Comparison of ENCODE assay signal across 14 cellular contexts in the genomic region with DNA sequence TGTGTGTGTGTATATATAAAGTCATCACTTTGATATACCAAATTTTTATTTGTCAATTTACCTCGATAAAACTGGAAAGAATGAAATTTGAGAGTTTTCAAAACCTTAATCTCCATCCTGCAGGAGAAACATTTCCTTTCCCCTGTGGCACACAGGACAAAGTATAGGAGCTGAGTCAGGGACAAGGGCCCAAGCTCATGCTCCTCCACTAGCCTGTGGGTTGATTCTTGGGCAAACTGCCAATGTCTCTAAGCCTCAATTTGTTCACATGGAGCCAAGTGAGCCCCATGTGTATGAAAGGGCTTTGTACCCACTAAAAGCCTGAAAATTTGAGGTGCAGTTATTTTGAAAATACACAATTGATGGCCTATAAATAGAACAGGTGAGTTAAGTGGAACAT.
DNase-seq lines count a peak whose midpoint lies in the region; ATAC-seq, FAIRE-seq and TF ChIP-seq lines count a peak whose summit lies in the region.
"Had no signal": no experiment of that assay in that cellular context is flagged by ENCODE, and none has a peak within 500 bp of the region (broad histone marks: within the 10 kb centered on the region; RNA-seq: fewer than 3 reads in every experiment).

No MANE protein-coding gene starts in this region.

- no peaks in the 10 kb centered on the region for H3K36me3 Mint-ChIP-seq in CD4-positive, alpha-beta T cell (ENCODE audit: low read depth)
- H3K36me3 Mint-ChIP-seq: activated naive CD8-positive, alpha-beta T cell; memory B cell had no signal

- DNase-seq in DMS53 treated with DMSO at 0.1 percent for 48 hours (lab: John Stamatoyannopoulos, UW; ENCODE audit: unreplicated experiment) (peak; percentile 29), LoVo (ENCODE audit: low spot score) (peak; percentile 14), adipocyte (ENCODE audit: low read depth) (peak; percentile 42), keratinocyte (ENCODE audit: low read depth, low spot score) (no peak), globus pallidus (ENCODE audit: low spot score) (no peak)
- no peak for DNase-seq in CD4-positive, alpha-beta T cell
- DNase-seq: effector CD4-positive, alpha-beta T cell; hippocampal formation; psoas muscle; T-helper 17 cell had no signal

- no peaks in the 10 kb centered on the region for H3K79me2 ChIP-seq in keratinocyte (ENCODE audit: control insufficient read depth, insufficient read depth, low read length)

- no peak overlapping the region for H3K9ac ChIP-seq in adipocyte (ENCODE audit: low read length)
- no peak overlapping the region for H3K9ac ChIP-seq in keratinocyte (ENCODE audit: control insufficient read depth, extremely low read depth, insufficient read depth, low read length)

- H3K4me2 ChIP-seq in keratinocyte (ENCODE audit: control insufficient read depth, extremely low read depth, insufficient read depth, low read depth, low read length) = no peak overlapping the region

- no peak overlapping the region for H3K4me3 Mint-ChIP-seq in CD4-positive, alpha-beta T cell
- H3K4me3 Mint-ChIP-seq: activated naive CD8-positive, alpha-beta T cell; memory B cell; T-helper 17 cell had no signal

- H3K9me3 Mint-ChIP-seq in CD4-positive, alpha-beta T cell = no peaks in the 10 kb centered on the region
- H3K9me3 Mint-ChIP-seq: memory B cell had no signal

- H3K27ac Mint-ChIP-seq in CD4-positive, alpha-beta T cell = no peak overlapping the region
- H3K27ac Mint-ChIP-seq: activated naive CD8-positive, alpha-beta T cell; T-helper 17 cell had no signal

- no peak for TF ChIP-seq CTCF in keratinocyte (optimal IDR thresholded peaks at IDR 0.05 in 1 of 3, IDR thresholded peaks at IDR 0.05 in 1 of 3, conservative IDR thresholded peaks at IDR 0.05 in 1 of 3; ENCODE audit: extremely low read depth in 1 of 3, insufficient read depth in 2 of 3, low read length in 3 of 3)
- TF ChIP-seq CTCF in CD4-positive, alpha-beta T cell (IDR thresholded peaks at IDR 0.05) = no peak

- peaks cover 6% of the 10 kb centered on the region for H3K27me3 Mint-ChIP-seq in CD4-positive, alpha-beta T cell
- H3K27me3 Mint-ChIP-seq: memory B cell had no signal

- H3K4me3 ChIP-seq in adipocyte (ENCODE audit: low read length) = no peak overlapping the region
- no peak overlapping the region for H3K4me3 ChIP-seq in keratinocyte (ENCODE audit: control insufficient read depth in 2 of 3, extremely low read depth in 1 of 3, insufficient read depth in 2 of 3, low read depth in 1 of 3, low read length in 3 of 3)
- H3K4me3 ChIP-seq: psoas muscle had no signal

- peak; percentile 68 for FAIRE-seq in keratinocyte (lab: Jason Lieb, UNC)

- H3K9me3 ChIP-seq in adipocyte (ENCODE audit: control insufficient read depth, low read length) = no peaks in the 10 kb centered on the region
- H3K9me3 ChIP-seq in keratinocyte (ENCODE audit: control insufficient read depth, low read depth, low read length) = no peaks in the 10 kb centered on the region
- no peaks in the 10 kb centered on the region for H3K9me3 ChIP-seq in CD4-positive, alpha-beta T cell (ENCODE audit: control insufficient read depth, low read length)
- H3K9me3 ChIP-seq: psoas muscle had no signal

- CTCF ChIA-PET in CD4-positive, alpha-beta T cell (lab: Charles Lee) = no interaction called here

- no peak overlapping the region for H3K27ac ChIP-seq in keratinocyte (ENCODE audit: control insufficient read depth, insufficient read depth, low read length)
- H3K27ac ChIP-seq in CD4-positive, alpha-beta T cell (ENCODE audit: low read depth, low read length) = no peak overlapping the region
- H3K27ac ChIP-seq: psoas muscle had no signal

- no peaks in the 10 kb centered on the region for H4K20me1 ChIP-seq in keratinocyte (ENCODE audit: control insufficient read depth, extremely low read depth, insufficient read depth, low read length)

- no peaks in the 10 kb centered on the region for H3K9me1 ChIP-seq in keratinocyte (ENCODE audit: control insufficient read depth, extremely low read depth, insufficient read depth, low read length)

- intact Hi-C loops in CD4-positive, alpha-beta T cell (cut with DNase I, micrococcal nuclease) = no loop called here

- dilution Hi-C loops in keratinocyte (cut with MboI; ENCODE audit: extremely low pct_ligation_motif_present, low sequenced_read_pairs) = no loop called here

- no peaks in the 10 kb centered on the region for H3K27me3 ChIP-seq in adipocyte (replicated peaks; ENCODE audit: control insufficient read depth, insufficient read depth, low read length)
- H3K27me3 ChIP-seq in keratinocyte (ENCODE audit: control insufficient read depth, extremely low read depth, insufficient read depth, low read length) = no peaks in the 10 kb centered on the region
- H3K27me3 ChIP-seq in CD4-positive, alpha-beta T cell (ENCODE audit: control insufficient read depth, insufficient read depth, low read length) = no peaks in the 10 kb centered on the region

- no peak overlapping the region for H2AFZ ChIP-seq in keratinocyte (ENCODE audit: control insufficient read depth, low read length)

- peaks cover 4% of the 10 kb centered on the region for H3K4me1 Mint-ChIP-seq in CD4-positive, alpha-beta T cell (ENCODE audit: low read depth)

- H3K36me3 ChIP-seq in adipocyte (ENCODE audit: control insufficient read depth, insufficient read depth, low read length, severe bottlenecking) = no peaks in the 10 kb centered on the region
- no peaks in the 10 kb centered on the region for H3K36me3 ChIP-seq in keratinocyte (ENCODE audit: control insufficient read depth in 2 of 2, extremely low read depth in 1 of 2, insufficient read depth in 2 of 2, low read length in 2 of 2)

- POLR2A ChIA-PET in CD4-positive, alpha-beta T cell (lab: Charles Lee) = no interaction called here

- H3K4me1 ChIP-seq in adipocyte (ENCODE audit: control insufficient read depth, insufficient read depth, low read length) = peaks cover 19% of the 10 kb centered on the region
- peaks cover 33% of the 10 kb centered on the region for H3K4me1 ChIP-seq in keratinocyte (ENCODE audit: control insufficient read depth, extremely low read depth, insufficient read depth, low read length)
- H3K4me1 ChIP-seq: psoas muscle had no signal

- ATAC-seq in HG02870 (IDR thresholded peaks at IDR 0.05; ENCODE audit: unreplicated experiment) = no peak
- no peak for ATAC-seq in CD4-positive, alpha-beta T cell (ENCODE audit: poor library complexity)
- ATAC-seq in GM21447 (IDR thresholded peaks at IDR 0.05; ENCODE audit: unreplicated experiment) = no peak
- ATAC-seq: psoas muscle, T-helper 17 cell had no signal

Comparison
In these comparisons a context has a peak if more than half of its experiments do, and no peak if none do; other contexts are left out.
1. DNase-seq: peak in DMS53 treated with DMSO at 0.1 percent for 48 hours (single experiment), LoVo (single experiment) and adipocyte (single experiment); none in keratinocyte (single experiment), CD4-positive, alpha-beta T cell (0 of 10) and globus pallidus (single experiment).